24 cellular contexts compared by ENCODE assay signal in genomic region chr7:137439829-137440433, GRCh38.
A peak's percentile ranks its signal among the peaks of the same experiment; 100 is the strongest.
DNase-seq lines count a peak whose midpoint lies in the region; ATAC-seq, FAIRE-seq and TF ChIP-seq lines count a peak whose summit lies in the region.
"Had no signal": no experiment of that assay in that cellular context is flagged by ENCODE, and none has a peak within 500 bp of the region (broad histone marks: within the 10 kb centered on the region; RNA-seq: fewer than 3 reads in every experiment).

No MANE protein-coding gene starts in this region.

- H3K9me2 ChIP-seq in PC-3 (replicated peaks; ENCODE audit: low read length), result no peaks in the 10 kb centered on the region

- H4K20me1 ChIP-seq in astrocyte (ENCODE audit: insufficient read depth, low read length) (no peaks in the 10 kb centered on the region), PC-3 (ENCODE audit: low read length) (no peaks in the 10 kb centered on the region)

- no peaks in the 10 kb centered on the region for H3K27me3 ChIP-seq in astrocyte (ENCODE audit: insufficient read depth, low read length)
- peaks cover 42% of the 10 kb centered on the region for H3K27me3 ChIP-seq in PC-3 (ENCODE audit: low read length)
- H3K27me3 ChIP-seq: right lobe of liver had no signal

- no peak overlapping the region for H3K4me3 ChIP-seq in astrocyte (ENCODE audit: insufficient read depth, low read depth, low read length)
- no peak overlapping the region for H3K4me3 ChIP-seq in PC-3 (ENCODE audit: low read length)
- H3K4me3 ChIP-seq: right lobe of liver had no signal

- no TSS peak for BruUV-seq in PC-3 (replicated peaks; lab: Mats Ljungman, UMichigan)

- POLR2A ChIA-PET in PC-3 (lab: Charles Lee; ENCODE audit: unreplicated experiment), result no interaction called here

- CTCF ChIA-PET in PC-3 (lab: Charles Lee), result no interaction called here

- H2AFZ ChIP-seq in astrocyte (ENCODE audit: low read depth, low read length) (no peak overlapping the region), PC-3 (ENCODE audit: low read length) (no peak overlapping the region)
- H2AFZ ChIP-seq: parathyroid adenoma had no signal

- peaks cover 20% of the 10 kb centered on the region for H3K4me1 Mint-ChIP-seq in astrocyte (ENCODE audit: low read depth, unreplicated experiment)
- H3K4me1 Mint-ChIP-seq: CD14-positive monocyte had no signal

- H3K4me2 ChIP-seq in astrocyte (ENCODE audit: low read length) (no peak overlapping the region), PC-3 (ENCODE audit: low read length) (no peak overlapping the region)

- H3K36me3 ChIP-seq in astrocyte (ENCODE audit: insufficient read depth, low read length), result no peaks in the 10 kb centered on the region
- no peaks in the 10 kb centered on the region for H3K36me3 ChIP-seq in PC-3 (ENCODE audit: low read depth, low read length)
- H3K36me3 ChIP-seq: right lobe of liver, WERI-Rb-1 had no signal

- no peaks in the 10 kb centered on the region for H3K27me3 Mint-ChIP-seq in astrocyte (ENCODE audit: low read depth, unreplicated experiment)

- no peak overlapping the region for H3K27ac Mint-ChIP-seq in astrocyte (ENCODE audit: unreplicated experiment)
- H3K27ac Mint-ChIP-seq: activated T-helper 2 cell treated with anti-CD3 and anti-CD28 coated beads, Interferon-gamma antibody, Interleukin-2, Interleukin-4, amounts not matched to agents 10 μg/mL and 5 μg/mL and 100 μg/mL, durations not matched to agents 14 hours and 24 hours and 36 hours; CD14-positive monocyte; type B pancreatic cell had no signal

- H3K27ac ChIP-seq in astrocyte (ENCODE audit: low read depth, low read length) (no peak overlapping the region), PC-3 (ENCODE audit: low read length) (no peak overlapping the region)
- H3K27ac ChIP-seq: epithelial cell of prostate, foreskin keratinocyte, HL-60, parathyroid adenoma, right lobe of liver, WERI-Rb-1 had no signal

- H3K79me2 ChIP-seq in astrocyte (ENCODE audit: insufficient read depth, low read length) (no peaks in the 10 kb centered on the region), PC-3 (ENCODE audit: low read length) (no peaks in the 10 kb centered on the region)
- H3K79me2 ChIP-seq: parathyroid adenoma had no signal

- H3K9ac ChIP-seq in astrocyte (ENCODE audit: low read length), result no peak overlapping the region
- H3K9ac ChIP-seq in PC-3 (ENCODE audit: low read length), result no peak overlapping the region
- H3K9ac ChIP-seq: parathyroid adenoma had no signal

- peaks cover 2% of the 10 kb centered on the region for H3K9me3 Mint-ChIP-seq in astrocyte (ENCODE audit: unreplicated experiment)
- H3K9me3 Mint-ChIP-seq: activated T-helper 2 cell treated with anti-CD3 and anti-CD28 coated beads, Interferon-gamma antibody, Interleukin-2, Interleukin-4, amounts not matched to agents 10 μg/mL and 5 μg/mL and 100 μg/mL, durations not matched to agents 14 hours and 24 hours and 36 hours had no signal

- no peak for FAIRE-seq in astrocyte (lab: Jason Lieb, UNC)
- FAIRE-seq: HepG2, keratinocyte, RCC 7860 had no signal

- H3K36me3 Mint-ChIP-seq in astrocyte (ENCODE audit: low read depth, unreplicated experiment), result peaks cover 2% of the 10 kb centered on the region
- H3K36me3 Mint-ChIP-seq: CD14-positive monocyte, type B pancreatic cell had no signal

- intact Hi-C loops in Right ventricle myocardium superior (cut with DNase I) (no loop called here), cardiac septum (cut with DNase I) (loop anchor here (10.0 kb wide), 1 partner anchor 345 kb away; no protein-coding TSS in a partner anchor), PC-3 (cut with micrococcal nuclease) (no loop called here)

- no peak overlapping the region for H3K4me3 Mint-ChIP-seq in astrocyte (ENCODE audit: unreplicated experiment)
- H3K4me3 Mint-ChIP-seq: CD14-positive monocyte had no signal

- DNase-seq in Right ventricle myocardium superior, result no peak
- no peak for DNase-seq in cardiac septum (ENCODE audit: low spot score)
- DNase-seq in astrocyte (ENCODE audit: low read depth), result peak; percentile 77
- peak; percentile 16 for DNase-seq in iPS-NIHi7 (ENCODE audit: extremely low spot score)
- DNase-seq in PC-3, result no peak
- DNase-seq in activated CD4-positive, alpha-beta T cell treated with anti-CD3 and anti-CD28 coated beads, Interleukin-2, amount 50 U/mL, for 48 hours, result no peak
- no peak for DNase-seq in SW 1271 (lab: John Stamatoyannopoulos, UW)
- no peak for DNase-seq in globus pallidus (ENCODE audit: low spot score)
- DNase-seq: activated CD4-positive, alpha-beta T cell treated with anti-CD3 and anti-CD28 coated beads, Interleukin-2, amount 50 U/mL, for 1 hour; activated CD8-positive, alpha-beta memory T cell treated with anti-CD3 and anti-CD28 coated beads, Interleukin-2, amount 50 U/mL, for 4 hours; foreskin keratinocyte; NCI-H1092 treated with DMSO at 0.1 percent for 48 hours; NCI-H2029; right lobe of liver; WERI-Rb-1 had no signal

- TF ChIP-seq CTCF in astrocyte (IDR thresholded peaks at IDR 0.05; ENCODE audit: insufficient read depth, low read depth, low read length), result no peak
- TF ChIP-seq CTCF in PC-3 (conservative IDR thresholded peaks at IDR 0.05; ENCODE audit: low read depth, low read length), result no peak

- H3K4me1 ChIP-seq in astrocyte (ENCODE audit: insufficient read depth, low read length), result peaks cover 3% of the 10 kb centered on the region
- no peaks in the 10 kb centered on the region for H3K4me1 ChIP-seq in PC-3 (ENCODE audit: insufficient read depth, low read length)
- H3K4me1 ChIP-seq: foreskin keratinocyte, parathyroid adenoma, right lobe of liver had no signal

- H3K9me3 ChIP-seq in astrocyte (ENCODE audit: insufficient read depth, low read depth, low read length), result no peaks in the 10 kb centered on the region
- H3K9me3 ChIP-seq in PC-3 (ENCODE audit: low read length), result no peaks in the 10 kb centered on the region
- H3K9me3 ChIP-seq: right lobe of liver had no signal

- ATAC-seq in Right ventricle myocardium superior (ENCODE audit: poor library complexity) (peak; percentile 59), PC-3 (no peak)
- ATAC-seq: foreskin keratinocyte, HepG2, right lobe of liver had no signal

- no peaks in the 10 kb centered on the region for H3F3A ChIP-seq in PC-3 (ENCODE audit: low read length, unreplicated experiment)

Comparison
In these comparisons a context has a peak if more than half of its experiments do, and no peak if none do; other contexts are left out.
1. DNase-seq: peak in astrocyte (single experiment) and iPS-NIHi7 (single experiment); none in Right ventricle myocardium superior (single experiment), cardiac septum (single experiment), PC-3 (single experiment), activated CD4-positive, alpha-beta T cell treated with anti-CD3 and anti-CD28 coated beads, Interleukin-2, amount 50 U/mL, for 48 hours (0 of 2), SW 1271 (0 of 2) and globus pallidus (single experiment).